Comparison of ENCODE assay signal across 24 cellular contexts in genomic region chr11:61739966-61740365, GRCh38. TPM values are rescaled to one million over a fixed set of nuclear protein-coding genes. Genes with fewer than 3 reads are reported as not detected.
DNase-seq lines count a peak whose midpoint lies in the region; ATAC-seq and TF ChIP-seq lines count a peak whose summit lies in the region.
"Had no signal": no experiment of that assay in that cellular context is flagged by ENCODE, and none has a peak within 500 bp of the region (broad histone marks: within the 10 kb centered on the region; RNA-seq: fewer than 3 reads in every experiment).

No MANE protein-coding gene starts in this region.

- H3K4me1 Mint-ChIP-seq in GM23338: no peaks in the 10 kb centered on the region
- H3K4me1 Mint-ChIP-seq in WTC11: no peaks in the 10 kb centered on the region
- no peaks in the 10 kb centered on the region for H3K4me1 Mint-ChIP-seq in progenitor cell of endocrine pancreas (ENCODE audit: low read depth)

- H3K9me3 Mint-ChIP-seq in GM23338: no peaks in the 10 kb centered on the region
- H3K9me3 Mint-ChIP-seq in WTC11: no peaks in the 10 kb centered on the region
- no peaks in the 10 kb centered on the region for H3K9me3 Mint-ChIP-seq in progenitor cell of endocrine pancreas (ENCODE audit: low read depth)
- H3K9me3 Mint-ChIP-seq: CD8-positive, alpha-beta T cell had no signal

- no peaks in the 10 kb centered on the region for H3K36me3 ChIP-seq in GM23338 (ENCODE audit: insufficient read depth)
- no peaks in the 10 kb centered on the region for H3K36me3 ChIP-seq in BE2C
- H3K36me3 ChIP-seq: SJCRH30 had no signal

- ATAC-seq in GM23338 (peak; percentile 47), WTC11 (peak; percentile 55)
- no peak for ATAC-seq in stimulated activated naive CD8-positive, alpha-beta T cell treated with anti-CD3 and anti-CD28 coated beads, Interleukin-15, Interleukin-2, amounts not matched to agents 100 U/mL and 50 U/mL, for 24 hours
- ATAC-seq: CD8-positive, alpha-beta T cell; HCT116 had no signal

- H3K4me1 ChIP-seq in GM23338 (ENCODE audit: insufficient read depth) (no peaks in the 10 kb centered on the region; the same call in 1 of the 2 replicates), BE2C (no peaks in the 10 kb centered on the region)

- CTCF ChIA-PET in WTC11 (lab: Charles Lee): interaction anchor here (0.7 to 4.4 kb wide), 3 partner anchors 9 to 56 kb away, joined by 3 to 46 read pairs (median 23); no protein-coding TSS in a partner anchor

- H3K4me3 Mint-ChIP-seq in GM23338 (no peak overlapping the region), WTC11 (no peak overlapping the region), progenitor cell of endocrine pancreas (ENCODE audit: low read depth) (no peak overlapping the region)
- H3K4me3 Mint-ChIP-seq: CD8-positive, alpha-beta T cell had no signal

- H3K27me3 ChIP-seq in GM23338 (ENCODE audit: insufficient read depth) (no peaks in the 10 kb centered on the region), BE2C (no peaks in the 10 kb centered on the region)
- H3K27me3 ChIP-seq: SJCRH30 had no signal

- no peak overlapping the region for H3K4me2 ChIP-seq in GM23338

- no peak overlapping the region for H3K27ac ChIP-seq in GM23338 (ENCODE audit: low read depth)
- H3K27ac ChIP-seq: GM23248, SJCRH30 had no signal

- H3K9me3 ChIP-seq in BE2C: no peaks in the 10 kb centered on the region
- H3K9me3 ChIP-seq: SJCRH30 had no signal

- H3K9me2 ChIP-seq in GM23338 (ENCODE audit: insufficient read depth): no peaks in the 10 kb centered on the region

- peaks cover 10% of the 10 kb centered on the region for H3K27me3 Mint-ChIP-seq in GM23338 (ENCODE audit: insufficient read depth, low read depth, poor library complexity)
- H3K27me3 Mint-ChIP-seq in WTC11 (ENCODE audit: low read depth): no peaks in the 10 kb centered on the region
- H3K27me3 Mint-ChIP-seq in progenitor cell of endocrine pancreas: no peaks in the 10 kb centered on the region

- H3F3A ChIP-seq in GM23338 (replicated peaks; ENCODE audit: low read depth): no peaks in the 10 kb centered on the region

- H3K4me3 ChIP-seq in GM23338 (no peak overlapping the region), BE2C (ENCODE audit: low read depth, low read length) (no peak overlapping the region)
- H3K4me3 ChIP-seq: GM23248, SJCRH30 had no signal

- H3K27ac Mint-ChIP-seq in GM23338: no peak overlapping the region
- H3K27ac Mint-ChIP-seq in WTC11: no peak overlapping the region
- H3K27ac Mint-ChIP-seq in progenitor cell of endocrine pancreas: no peak overlapping the region
- H3K27ac Mint-ChIP-seq: CD8-positive, alpha-beta T cell had no signal

- H2AFZ ChIP-seq in GM23338: no peak overlapping the region
- H2AFZ ChIP-seq: GM23248 had no signal

- DNase-seq in NCI-H146 (lab: John Stamatoyannopoulos, UW): peak; percentile 10
- DNase-seq in NCI-H146 treated with DMSO at 0.1 percent for 48 hours (lab: John Stamatoyannopoulos, UW; ENCODE audit: unreplicated experiment): no peak
- no peak for DNase-seq in GM23338 (ENCODE audit: low spot score)
- DNase-seq in WTC11 (ENCODE audit: low spot score): peak; percentile 33
- peak; percentile 23 for DNase-seq in left kidney (ENCODE audit: low read depth, low spot score)
- no peak for DNase-seq in BE2C
- no peak for DNase-seq in progenitor cell of endocrine pancreas (ENCODE audit: low spot score, unreplicated experiment)
- no peak for DNase-seq in stimulated activated naive CD8-positive, alpha-beta T cell treated with anti-CD3 and anti-CD28 coated beads, Interleukin-15, Interleukin-2, amounts not matched to agents 100 U/mL and 50 U/mL, for 24 hours
- DNase-seq: 8988T; C1 segment of cervical spinal cord; Calu3; CD8-positive, alpha-beta T cell; DMS153; GDM1; GM23248; Kasumi-1; NCI-H187; NCI-H2107; NCI-H2227 treated with DMSO at 0.1 percent for 48 hours; NCI-H524; NCI-H774; NK-92 treated with Interleukin-12 subunit alpha and Interleukin-12 subunit beta, amount 100 ng/mL, for 24 hours; SJCRH30 had no signal

- H3K36me3 Mint-ChIP-seq in GM23338 (ENCODE audit: low read depth) (peaks cover 9% of the 10 kb centered on the region; the same call in 2 of the 3 replicates), WTC11 (0 out of 2 replicates have a peak, but pooled peaks cover 4% of the 10 kb centered on the region), progenitor cell of endocrine pancreas (ENCODE audit: insufficient read depth) (peaks cover 6% of the 10 kb centered on the region)
- H3K36me3 Mint-ChIP-seq: CD8-positive, alpha-beta T cell had no signal

- H4K20me1 ChIP-seq in GM23338 (replicated peaks; ENCODE audit: insufficient read depth): no peaks in the 10 kb centered on the region

- POLR2A ChIA-PET in WTC11 (lab: Charles Lee): no interaction called here

- TF ChIP-seq CTCF in GM23338 (conservative IDR thresholded peaks at IDR 0.05; ENCODE audit: low read depth in 2 of 2) (no peak), WTC11 (IDR thresholded peaks at IDR 0.05) (no peak), BE2C (IDR thresholded peaks at IDR 0.05; ENCODE audit: low read depth, low read length) (no peak), progenitor cell of endocrine pancreas (IDR thresholded peaks at IDR 0.05; ENCODE audit: unreplicated experiment) (no peak)

- no peaks in the 10 kb centered on the region for H3K79me2 ChIP-seq in GM23338 (replicated peaks; ENCODE audit: insufficient read depth)

TF ChIP-seq in GM23338, 12 proteins besides CTCF, POLR2A, EP300 and RAD21 (continues in another document):
- TF ChIP-seq JUNB (IDR thresholded peaks at IDR 0.05; ENCODE audit: unreplicated experiment) (no peak), POLR2AphosphoS5 (IDR thresholded peaks at IDR 0.05; ENCODE audit: low read depth) (no peak), ETS1 (IDR thresholded peaks at IDR 0.05) (no peak), ZNF331 (CRISPR knock-in tag; IDR thresholded peaks at IDR 0.05; ENCODE audit: low read depth) (no peak)

TF ChIP-seq in WTC11, 78 proteins besides CTCF, POLR2A, EP300 and RAD21 (continues in another document):
- TF ChIP-seq RELA (CRISPR knock-in tag; IDR thresholded peaks at IDR 0.05; ENCODE audit: borderline replicate concordance): no peak
- TF ChIP-seq EMX1 (CRISPR knock-in tag; IDR thresholded peaks at IDR 0.05): no peak
- TF ChIP-seq ZBTB43 (CRISPR knock-in tag; IDR thresholded peaks at IDR 0.05): no peak
- TF ChIP-seq ERG (CRISPR knock-in tag; IDR thresholded peaks at IDR 0.05): no peak
- TF ChIP-seq ATF2 (CRISPR knock-in tag; IDR thresholded peaks at IDR 0.05; ENCODE audit: borderline replicate concordance, low read depth): 0 out of 2 replicates have a peak, but pooled peaks have one; percentile 27

RNA-seq across cellular contexts. Expression of gene MYRF, which starts 12.5 kb away (rescaled TPM):
- 5.0 and 5.5 TPM in 2 replicates for total RNA-seq in GM23338 (2014; rRNA removed; shearing (Covaris generic))
- polyA plus RNA-seq in GM23338 (2016; fragmentation: Nextera tagmentation; extraction: Ambion mirVana): 1.9 and 2.2 TPM in 2 replicates
- total RNA-seq in WTC11 (2021): 4.9 to 5.9 TPM (median 5.2 TPM) in 3 replicates
- 6.3 TPM for polyA plus RNA-seq in BE2C (2012; ENCODE audit: insufficient read depth, insufficient read length, low read depth)
- total RNA-seq in progenitor cell of endocrine pancreas: 117 and 128 TPM in 2 replicates
- total RNA-seq: GM23248 had no signal

RNA-seq across cellular contexts. Expression of gene TMEM258, which starts 52.4 kb away (rescaled TPM):
- 71.3 and 73.3 TPM in 2 replicates for total RNA-seq in GM23338 (2014; rRNA removed; shearing (Covaris generic))
- polyA plus RNA-seq in GM23338 (2016; fragmentation: Nextera tagmentation; extraction: Ambion mirVana): 519 and 553 TPM in 2 replicates
- total RNA-seq in WTC11 (2021) (175 to 192 TPM (median 190 TPM) in 3 replicates), progenitor cell of endocrine pancreas (175 and 185 TPM in 2 replicates)
- 262 TPM for polyA plus RNA-seq in BE2C (2012; ENCODE audit: insufficient read depth, insufficient read length, low read depth)

RNA-seq across cellular contexts. Expression of gene FEN1, which starts 52.7 kb away (rescaled TPM):
- total RNA-seq in GM23338 (2014; rRNA removed; shearing (Covaris generic)): 89.0 and 96.3 TPM in 2 replicates
- polyA plus RNA-seq in GM23338 (2016; fragmentation: Nextera tagmentation; extraction: Ambion mirVana): 78.8 and 85.1 TPM in 2 replicates
- 72.3 to 96.3 TPM (median 73.2 TPM) in 3 replicates for total RNA-seq in WTC11 (2021)
- 58.3 TPM for polyA plus RNA-seq in BE2C (2012; ENCODE audit: insufficient read depth, insufficient read length, low read depth)
- total RNA-seq in progenitor cell of endocrine pancreas: 34.4 and 36.6 TPM in 2 replicates

RNA-seq across cellular contexts. Expression of gene DAGLA, which starts 59.8 kb away (rescaled TPM):
- 1.3 and 2.5 TPM in 2 replicates for total RNA-seq in GM23338 (2014; rRNA removed; shearing (Covaris generic))
- polyA plus RNA-seq in GM23338 (2016; fragmentation: Nextera tagmentation; extraction: Ambion mirVana): 0.52 and 0.55 TPM in 2 replicates
- 3.1 to 3.4 TPM (median 3.4 TPM) in 3 replicates for total RNA-seq in WTC11 (2021)
- 13.7 TPM for polyA plus RNA-seq in BE2C (2012; ENCODE audit: insufficient read depth, insufficient read length, low read depth)
- 8.7 and 9.3 TPM in 2 replicates for total RNA-seq in progenitor cell of endocrine pancreas

Comparison
In these comparisons a context has a peak if more than half of its experiments do, and no peak if none do; other contexts are left out.
1. DNase-seq: peak in NCI-H146 (single experiment), WTC11 (single experiment) and left kidney (single experiment); none in NCI-H146 treated with DMSO at 0.1 percent for 48 hours (single experiment), GM23338 (single experiment), BE2C (single experiment), progenitor cell of endocrine pancreas (single experiment) and stimulated activated naive CD8-positive, alpha-beta T cell treated with anti-CD3 and anti-CD28 coated beads, Interleukin-15, Interleukin-2, amounts not matched to agents 100 U/mL and 50 U/mL, for 24 hours (single experiment).
2. RNA of gene MYRF, which starts 12.5 kb away (total RNA-seq): 117 to 128 TPM in progenitor cell of endocrine pancreas; 4.9 to 5.9 TPM in WTC11 and 5.0 to 5.5 TPM in GM23338; every median in the first group is over 10 times any median in the second.